ENCODE assay signal across 1 cellular context in genomic region chr12:46240436-46240835, GRCh38.
TF ChIP-seq lines count a peak whose summit lies in the region.

No MANE protein-coding gene starts in this region.

TF ChIP-seq in GM23338, 12 proteins besides CTCF, POLR2A, EP300 and RAD21 (continued from another document):
- TF ChIP-seq REST (IDR thresholded peaks at IDR 0.05; ENCODE audit: unreplicated experiment) = no peak
- no peak for TF ChIP-seq ETS1 (IDR thresholded peaks at IDR 0.05)
- TF ChIP-seq EZH2phosphoT487 (IDR thresholded peaks at IDR 0.05; ENCODE audit: unreplicated experiment) = no peak
- TF ChIP-seq ZNF114 (CRISPR knock-in tag; IDR thresholded peaks at IDR 0.05) = no peak
- no peak for TF ChIP-seq POLR2AphosphoS5 (IDR thresholded peaks at IDR 0.05; ENCODE audit: low read depth)
- TF ChIP-seq ZNF462 (CRISPR knock-in tag; IDR thresholded peaks at IDR 0.05) = no peak
